Comparison of ENCODE assay signal across 8 cellular contexts in the genomic region with DNA sequence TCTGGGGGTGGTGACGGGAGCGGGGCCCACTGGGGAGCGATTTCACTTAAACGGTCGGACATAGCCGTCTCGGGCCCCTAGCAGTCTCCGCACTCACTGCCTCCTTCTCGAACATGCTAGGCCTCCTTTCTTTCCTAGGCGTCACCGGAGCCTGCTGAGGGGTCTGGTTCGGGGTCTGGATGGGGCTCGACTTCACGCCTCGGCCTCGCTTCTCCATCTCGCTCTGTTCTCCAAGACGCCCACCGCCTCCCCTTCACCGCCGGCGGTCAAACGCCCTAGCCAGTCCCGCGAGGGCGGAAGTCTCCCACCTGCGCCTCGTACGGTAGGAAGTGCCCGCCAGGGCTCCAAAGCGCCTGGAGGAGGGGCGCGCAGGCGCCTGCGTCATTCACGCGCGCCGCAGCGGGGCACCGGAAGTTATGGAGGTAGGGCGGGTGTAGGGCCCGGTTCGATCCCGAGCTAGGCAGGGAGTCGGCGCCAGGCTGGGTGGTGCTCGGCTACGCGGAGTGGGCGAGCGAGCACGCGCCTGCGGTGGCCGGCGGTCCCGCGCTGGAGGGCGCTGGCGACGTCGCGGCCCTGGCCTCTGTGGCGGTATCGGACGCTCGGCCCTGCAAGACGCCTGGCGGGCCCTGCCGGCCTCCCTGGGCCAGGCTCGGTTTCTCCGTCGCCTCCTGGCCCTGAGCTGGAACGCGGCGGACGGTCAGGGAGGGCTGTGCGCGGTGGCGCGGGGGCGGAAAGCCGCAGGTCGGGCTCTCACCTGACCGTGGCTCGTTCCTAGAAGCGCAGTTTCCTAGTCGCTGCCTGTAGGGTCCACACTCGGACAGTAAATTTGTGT. TPM values are rescaled to one million over a fixed set of nuclear protein-coding genes. Genes with fewer than 3 reads are reported as not detected.
DNase-seq lines count a peak whose midpoint lies in the region; ATAC-seq, FAIRE-seq and TF ChIP-seq lines count a peak whose summit lies in the region.

A gene with protein sequence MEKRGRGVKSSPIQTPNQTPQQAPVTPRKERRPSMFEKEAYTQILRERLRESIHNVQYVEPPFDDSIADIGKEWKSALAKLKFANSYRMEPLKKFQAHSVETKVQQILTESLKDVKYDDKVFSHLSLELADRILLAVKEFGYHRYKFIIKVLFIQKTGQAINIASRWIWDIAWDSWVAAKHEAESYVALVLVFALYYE (minus strand): TSS at position 331 of the 832 bp plus-strand sequence. CDS start 114 bp downstream, at position 217.
A gene (plus strand): TSS at position 381 of the 832 bp plus-strand sequence. CDS start 36 bp downstream, at position 417.

- H3K36me3 ChIP-seq in breast epithelium (no peaks in the 10 kb centered on the region), small intestine (ENCODE audit: control insufficient read depth in 2 of 2, insufficient read depth in 2 of 2, low read length in 2 of 2) (peaks cover 0 to 2% of the 10 kb centered on the region in 2 donors)

- WGBS in small intestine, 3 donors = 0 to 1% (median 0%) methylated on average over 58 to 90 of the region's 90 CpGs

- H3K4me3 ChIP-seq in AG04450 (ENCODE audit: low read depth, low read length) = peak within 1 kb of the TSS; percentile 79
- H3K4me3 ChIP-seq in breast epithelium = peak within 1 kb of the TSS; percentile 76 to 90 (median 77)
- peak within 1 kb of the TSS; percentile 78 to 84 for H3K4me3 ChIP-seq in small intestine (ENCODE audit: low read depth in 1 of 2, low read length in 2 of 2)

- ATAC-seq in GM18873 (IDR thresholded peaks at IDR 0.05; ENCODE audit: low FRiP score, unreplicated experiment) = peak; percentile 91
- peak; percentile 95 for ATAC-seq in HG03135 (IDR thresholded peaks at IDR 0.05; ENCODE audit: unreplicated experiment)

- DNase-seq in AG04450 (ENCODE audit: low read depth, low spot score) (peak; percentile 80), NCI-H2171 treated with DMSO at 0.1 percent for 48 hours (lab: John Stamatoyannopoulos, UW) (peak; percentile 89), breast epithelium (ENCODE audit: low spot score in 2 of 2) (peak; percentile 86 to 92), iPS-NIHi11 (ENCODE audit: low spot score) (peak; percentile 94), small intestine (peak; percentile 94)

- intact Hi-C loops in breast epithelium (cut with DNase I; ENCODE audit: low total_unique reads) = no loop called here

- H3K4me1 ChIP-seq in breast epithelium (peaks cover 0 to 16% of the 10 kb centered on the region in 2 donors), small intestine (ENCODE audit: control insufficient read depth in 2 of 2, insufficient read depth in 1 of 2, low read depth in 1 of 2, low read length in 1 of 2) (no peaks in the 10 kb centered on the region)

- H3K27me3 ChIP-seq in AG04450 (ENCODE audit: control insufficient read depth, insufficient read depth, low read length) (no peaks in the 10 kb centered on the region), breast epithelium (no peaks in the 10 kb centered on the region), small intestine (ENCODE audit: control insufficient read depth in 2 of 2, insufficient read depth in 2 of 2, low read length in 2 of 2) (no peaks in the 10 kb centered on the region)

- TF ChIP-seq CTCF in AG04450 (IDR thresholded peaks at IDR 0.05; ENCODE audit: low read depth, low read length) (peak; percentile 32), VCaP (conservative IDR thresholded peaks at IDR 0.05) (no peak), breast epithelium (IDR thresholded peaks at IDR 0.05) (peak in 2 of 3 donors; percentile 34 to 58)

- POLR2A ChIA-PET in AG04450 (lab: Yijun Ruan, JAX) = interaction anchor here (0.5 to 1.3 kb wide), 8 partner anchors 11 to 222 kb away, joined by 3 to 10 read pairs (median 4); a partner anchor contains a TSS

- no peak for FAIRE-seq in small intestine (lab: Jason Lieb, UNC)

- H3K27ac ChIP-seq in AG04450 (ENCODE audit: low read depth, low read length) (peak within 1 kb of the TSS; percentile 89), VCaP (peak within 1 kb of the TSS; percentile 94), breast epithelium (peak within 1 kb of the TSS; percentile 96), small intestine (ENCODE audit: low read depth in 1 of 2, low read length in 1 of 2) (peak within 1 kb of the TSS; percentile 95 to 96)

- CTCF ChIA-PET in AG04450 (lab: Charles Lee) = interaction anchor here (0.6 to 1.1 kb wide), 4 partner anchors 10 to 779 kb away, joined by 3 read pairs; no protein-coding TSS in a partner anchor

- no peaks in the 10 kb centered on the region for H3K9me3 ChIP-seq in AG04450 (ENCODE audit: control insufficient read depth, insufficient read depth, low read length)
- H3K9me3 ChIP-seq in breast epithelium = no peaks in the 10 kb centered on the region
- H3K9me3 ChIP-seq in small intestine (ENCODE audit: control insufficient read depth, low read depth) = no peaks in the 10 kb centered on the region

- TF ChIP-seq POLR2A in breast epithelium (IDR thresholded peaks at IDR 0.05) = peak; percentile 81

RNA-seq across cellular contexts. Expression of the first gene that starts in this region (rescaled TPM):
- 0.46 and 0.64 TPM in 2 replicates for polyA plus RNA-seq in AG04450 (2011; rRNA removed)
- 0.41 and 0.61 TPM in 2 replicates for polyA minus RNA-seq in AG04450 (2011; rRNA and poly(A)+ RNA removed)
- 1 to 10 TPM; 1.9 to 2.6 (median 2.3) TPM for total RNA-seq in breast epithelium
- 1 to 10 TPM in 2 of 3 donors, under 1 TPM in 1; 0.89 to 1.6 (median 1.4) TPM for polyA plus RNA-seq in small intestine

RNA-seq across cellular contexts. Expression of the second gene that starts in this region (rescaled TPM):
- polyA plus RNA-seq in AG04450 (2011; rRNA removed) (24.8 and 26.8 TPM in 2 replicates), small intestine (10 to 100 TPM; 20.5 to 55.9 (median 41.9) TPM)
- 9.5 and 15.6 TPM in 2 replicates for polyA minus RNA-seq in AG04450 (2011; rRNA and poly(A)+ RNA removed)
- 10 to 100 TPM; 20.6 to 31.0 (median 27.7) TPM for total RNA-seq in breast epithelium

Comparison
In these comparisons a context has a peak if more than half of its experiments do, and no peak if none do; other contexts are left out.
1. Peak in every context shown above with its lines: DNase-seq, ATAC-seq, H3K4me3 ChIP-seq and H3K27ac ChIP-seq.